1 cellular context compared by ENCODE assay signal in genomic region chr19:33828266-33829075, GRCh38.
TF ChIP-seq lines count a peak whose summit lies in the region.

No MANE protein-coding gene starts in this region.

TF ChIP-seq in HEK293, 187 proteins besides CTCF, POLR2A, EP300 and RAD21 (continued from another document):
- TF ChIP-seq, protein P1, sequence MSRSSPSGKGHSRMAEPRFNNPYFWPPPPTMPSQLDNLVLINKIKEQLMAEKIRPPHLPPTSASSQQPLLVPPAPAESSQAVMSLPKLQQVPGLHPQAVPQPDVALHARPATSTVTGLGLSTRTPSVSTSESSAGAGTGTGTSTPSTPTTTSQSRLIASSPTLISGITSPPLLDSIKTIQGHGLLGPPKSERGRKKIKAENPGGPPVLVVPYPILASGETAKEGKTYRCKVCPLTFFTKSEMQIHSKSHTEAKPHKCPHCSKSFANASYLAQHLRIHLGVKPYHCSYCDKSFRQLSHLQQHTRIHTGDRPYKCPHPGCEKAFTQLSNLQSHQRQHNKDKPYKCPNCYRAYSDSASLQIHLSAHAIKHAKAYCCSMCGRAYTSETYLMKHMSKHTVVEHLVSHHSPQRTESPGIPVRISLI (tag by site-specific recombination; IDR thresholded peaks at IDR 0.05), result no peak
- no peak for TF ChIP-seq ZNF19 (tag by site-specific recombination; IDR thresholded peaks at IDR 0.05; ENCODE audit: low read depth)
- no peak for TF ChIP-seq ZNF560 (tag by site-specific recombination; IDR thresholded peaks at IDR 0.05; ENCODE audit: borderline replicate concordance)
- no peak for TF ChIP-seq ZNF529 (tag by site-specific recombination; IDR thresholded peaks at IDR 0.05; ENCODE audit: insufficient replicate concordance)
- TF ChIP-seq, protein P2, sequence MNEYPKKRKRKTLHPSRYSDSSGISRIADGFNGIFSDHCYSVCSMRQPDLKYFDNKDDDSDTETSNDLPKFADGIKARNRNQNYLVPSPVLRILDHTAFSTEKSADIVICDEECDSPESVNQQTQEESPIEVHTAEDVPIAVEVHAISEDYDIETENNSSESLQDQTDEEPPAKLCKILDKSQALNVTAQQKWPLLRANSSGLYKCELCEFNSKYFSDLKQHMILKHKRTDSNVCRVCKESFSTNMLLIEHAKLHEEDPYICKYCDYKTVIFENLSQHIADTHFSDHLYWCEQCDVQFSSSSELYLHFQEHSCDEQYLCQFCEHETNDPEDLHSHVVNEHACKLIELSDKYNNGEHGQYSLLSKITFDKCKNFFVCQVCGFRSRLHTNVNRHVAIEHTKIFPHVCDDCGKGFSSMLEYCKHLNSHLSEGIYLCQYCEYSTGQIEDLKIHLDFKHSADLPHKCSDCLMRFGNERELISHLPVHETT (tag by site-specific recombination; IDR thresholded peaks at IDR 0.05), result no peak
